In genomic region chr5:194603-195209, GRCh38 we compare ENCODE assay signal across 21 cellular contexts. TPM values are rescaled to one million over a fixed set of nuclear protein-coding genes. Genes with fewer than 3 reads are reported as not detected.
"Had no signal": no experiment of that assay in that cellular context is flagged by ENCODE, and none has a peak within 500 bp of the region (broad histone marks: within the 10 kb centered on the region; RNA-seq: fewer than 3 reads in every experiment).

No MANE protein-coding gene starts in this region.

- H3K9me3 ChIP-seq: left lung, right lobe of liver, thoracic aorta had no signal

- H3K36me3 ChIP-seq: right lobe of liver, thoracic aorta had no signal

- ATAC-seq: activated CD8-positive, alpha-beta T cell treated with anti-CD3 and anti-CD28 coated beads, Interleukin-2, amount 10 ng/mL, durations not matched to agents 7 days and 5 days; activated T-cell treated with anti-CD3 and anti-CD28 coated beads, Interleukin-2, amount 50 U/mL, for 72 hours; effector memory CD8-positive, alpha-beta T cell; left lung; natural killer cell; right lobe of liver had no signal

- DNase-seq: activated B cell treated with CpG ODN at 0.5 μM for 24 hours; activated CD4-positive, alpha-beta T cell treated with anti-CD3 and anti-CD28 coated beads, Interleukin-2, amount 10 ng/mL, durations not matched to agents 24 days and 14 days; activated CD8-positive, alpha-beta memory T cell treated with anti-CD3 and anti-CD28 coated beads, Interleukin-2, amount 50 U/mL, for 4 hours; activated CD8-positive, alpha-beta T cell treated with anti-CD3 and anti-CD28 coated beads, Interleukin-2, amount 10 ng/mL, durations not matched to agents 7 days and 5 days; activated naive CD4-positive, alpha-beta T cell; activated T-cell treated with anti-CD3 and anti-CD28 coated beads, Interleukin-2, amount 50 U/mL, for 72 hours; anterior cingulate cortex; dermis blood vessel endothelial cell; effector memory CD8-positive, alpha-beta T cell; islet precursor cell; mesenchymal stem cell; natural killer cell; stimulated activated CD4-positive, alpha-beta T cell treated with anti-CD3 and anti-CD28 coated beads, Interleukin-12 subunit alpha, Interleukin-12 subunit beta, amount 100 ng/mL, for 4 hours; stimulated activated CD4-positive, alpha-beta T cell treated with anti-CD3 and anti-CD28 coated beads, Interleukin-2, amount 100 ng/mL, for 24 hours had no signal

- H3K4me1 ChIP-seq: left lung had no signal

- H3K4me3 ChIP-seq: left lung, right lobe of liver, thoracic aorta had no signal

- H3K27ac ChIP-seq: left lung, right lobe of liver, thoracic aorta had no signal

- H3K27me3 ChIP-seq: right lobe of liver had no signal

- FAIRE-seq: frontal cortex had no signal

RNA-seq across cellular contexts. Expression of gene LRRC14B, which starts 3.4 kb away (rescaled TPM):
- total RNA-seq: activated B cell treated with CpG ODN at 0.5 μM for 24 hours; activated CD4-positive, alpha-beta T cell treated with anti-CD3 and anti-CD28 coated beads, Interleukin-2, amount 10 ng/mL, durations not matched to agents 24 days and 14 days; activated CD8-positive, alpha-beta T cell treated with anti-CD3 and anti-CD28 coated beads, Interleukin-2, amount 10 ng/mL, durations not matched to agents 7 days and 5 days; activated T-cell treated with anti-CD3 and anti-CD28 coated beads, Interleukin-2, amount 50 U/mL, for 72 hours; dermis blood vessel endothelial cell; left lung; mucosa of gallbladder; natural killer cell; progenitor cell of endocrine pancreas; right lobe of liver; thoracic aorta had no signal
- polyA plus RNA-seq: urinary bladder had no signal
